In genomic region chr7:84803979-84804378, GRCh38 we compare ENCODE assay signal across 25 cellular contexts.
"Had no signal": no experiment of that assay in that cellular context is flagged by ENCODE, and none has a peak within 500 bp of the region (broad histone marks: within the 10 kb centered on the region; RNA-seq: fewer than 3 reads in every experiment).

No MANE protein-coding gene starts in this region.

- H3K27ac Mint-ChIP-seq: dendritic cell treated with granulocyte-macrophage colony-stimulating factor and Interleukin-4, amounts not matched to agents 40 ng/mL and 50 ng/mL, for 4 days; effector memory CD8-positive, alpha-beta T cell; endodermal cell; immature natural killer cell; mesothelial cell of epicardium had no signal

- H3K4me1 Mint-ChIP-seq: endodermal cell, immature natural killer cell had no signal

- H3K9me3 ChIP-seq: colonic mucosa, esophagus squamous epithelium, gastroesophageal sphincter, heart left ventricle, left lung, lower lobe of right lung, mucosa of descending colon had no signal

- H3K4me3 Mint-ChIP-seq: dendritic cell treated with granulocyte-macrophage colony-stimulating factor and Interleukin-4, amounts not matched to agents 40 ng/mL and 50 ng/mL, for 4 days; effector memory CD8-positive, alpha-beta T cell; endodermal cell; immature natural killer cell; mesothelial cell of epicardium had no signal

- DNase-seq: colonic mucosa; cortex of kidney; effector CD8-positive, alpha-beta T cell; effector memory CD8-positive, alpha-beta T cell; endodermal cell; erythroblast; esophagus squamous epithelium; foreskin keratinocyte; heart left ventricle; hippocampal formation; immature natural killer cell; islet precursor cell; kidney; kidney glomerular epithelial cell; left colon; left ventricle myocardium superior; lower lobe of right lung; mesenchymal stem cell; mucosa of descending colon had no signal

- H3K36me3 ChIP-seq: colonic mucosa, esophagus squamous epithelium, gastroesophageal sphincter, heart left ventricle, left lung, lower lobe of right lung had no signal

- H3K27ac ChIP-seq: colonic mucosa, epithelial cell of prostate, esophagus squamous epithelium, foreskin keratinocyte, gastroesophageal sphincter, heart left ventricle, left lung, lower lobe of right lung had no signal

- H3K4me3 ChIP-seq: colonic mucosa, esophagus squamous epithelium, gastroesophageal sphincter, heart left ventricle, left lung, lower lobe of right lung, mucosa of descending colon had no signal

- H3K4me1 ChIP-seq: colonic mucosa, left lung, lower lobe of right lung had no signal

- ATAC-seq: effector memory CD8-positive, alpha-beta T cell; esophagus mucosa; foreskin keratinocyte; gastroesophageal sphincter; heart left ventricle; left colon; left lung; left ventricle myocardium superior; lower lobe of right lung; mucosa of descending colon had no signal

- H3K27me3 ChIP-seq: colonic mucosa, esophagus squamous epithelium, foreskin keratinocyte, gastroesophageal sphincter, heart left ventricle, left lung had no signal

- H3K27me3 Mint-ChIP-seq: dendritic cell treated with granulocyte-macrophage colony-stimulating factor and Interleukin-4, amounts not matched to agents 40 ng/mL and 50 ng/mL, for 4 days; effector memory CD8-positive, alpha-beta T cell had no signal

- H3K36me3 Mint-ChIP-seq: immature natural killer cell had no signal
